8 cellular contexts compared by ENCODE assay signal in genomic region chr12:89525002-89525823, GRCh38. TPM values are rescaled to one million over a fixed set of nuclear protein-coding genes. Genes with fewer than 3 reads are reported as not detected.
DNase-seq lines count a peak whose midpoint lies in the region; ATAC-seq and TF ChIP-seq lines count a peak whose summit lies in the region.

No MANE protein-coding gene starts in this region.

- intact Hi-C loops in dendritic cell treated with granulocyte-macrophage colony-stimulating factor and Interleukin-4, amounts not matched to agents 40 ng/mL and 50 ng/mL, for 4 days (cut with micrococcal nuclease), result loop anchor here (1.0 to 10.0 kb wide), 5 partner anchors 173 to 1383 kb away; partner anchors contain the start of genes CEP290, DUSP6 and TMTC3
- intact Hi-C loops in lower lobe of right lung (cut with DNase I), result loop anchor here (5.0 to 10.0 kb wide), 2 partner anchors 50 to 508 kb away; no protein-coding TSS in a partner anchor

- no peaks in the 10 kb centered on the region for H3K36me3 ChIP-seq in GM23338 (ENCODE audit: insufficient read depth)
- H3K36me3 ChIP-seq in Karpas-422 (ENCODE audit: insufficient read depth, low read length), result 0 out of 2 replicates have a peak, but pooled peaks cover 13% of the 10 kb centered on the region
- no peaks in the 10 kb centered on the region for H3K36me3 ChIP-seq in lower lobe of right lung

- H3K4me1 ChIP-seq in GM23338 (ENCODE audit: insufficient read depth), result peaks cover 11% of the 10 kb centered on the region; the same call in 1 of the 2 replicates
- H3K4me1 ChIP-seq in Karpas-422 (ENCODE audit: low read length), result peaks cover 49% of the 10 kb centered on the region
- H3K4me1 ChIP-seq in lower lobe of right lung, result peaks cover 51% of the 10 kb centered on the region

- H3K79me2 ChIP-seq in GM23338 (replicated peaks; ENCODE audit: insufficient read depth) (peaks cover 28% of the 10 kb centered on the region), Karpas-422 (ENCODE audit: low read length) (peaks cover 40% of the 10 kb centered on the region)

- peaks cover 12% of the 10 kb centered on the region for H3K4me1 Mint-ChIP-seq in GM23338
- peaks cover 40% of the 10 kb centered on the region for H3K4me1 Mint-ChIP-seq in dendritic cell treated with granulocyte-macrophage colony-stimulating factor and Interleukin-4, amounts not matched to agents 40 ng/mL and 50 ng/mL, for 4 days (ENCODE audit: low read depth)

- no peak overlapping the region for H3K27ac Mint-ChIP-seq in GM23338
- H3K27ac Mint-ChIP-seq in dendritic cell treated with granulocyte-macrophage colony-stimulating factor and Interleukin-4, amounts not matched to agents 40 ng/mL and 50 ng/mL, for 4 days, result peak overlapping the region; percentile 97

- H3K9me3 Mint-ChIP-seq in GM23338, result no peaks in the 10 kb centered on the region; the same call in 2 of the 3 replicates
- peaks cover 9% of the 10 kb centered on the region for H3K9me3 Mint-ChIP-seq in dendritic cell treated with granulocyte-macrophage colony-stimulating factor and Interleukin-4, amounts not matched to agents 40 ng/mL and 50 ng/mL, for 4 days

- H3K4me2 ChIP-seq in GM23338 (peak overlapping the region; percentile 98), Karpas-422 (ENCODE audit: low read depth, low read length, poor library complexity, severe bottlenecking) (peak overlapping the region; percentile 83)

- DNase-seq in GM12865 (ENCODE audit: low read depth) (peak; percentile 62), GM23338 (ENCODE audit: low spot score) (peak; percentile 79), Karpas-422 (peak; percentile 83), lower lobe of right lung (peak; percentile 68), cerebellar nuclear complex (lab: John Stamatoyannopoulos, UW) (no peak)
- DNase-seq in stimulated activated CD4-positive, alpha-beta T cell treated with anti-CD3 and anti-CD28 coated beads, TNF-alpha, amount 100 ng/mL, for 4 hours (ENCODE audit: low read depth in 3 of 3), result peak; percentile 3 to 23 (median 20)

- H3K9me2 ChIP-seq in GM23338 (ENCODE audit: insufficient read depth), result no peaks in the 10 kb centered on the region
- H3K9me2 ChIP-seq in Karpas-422 (replicated peaks; ENCODE audit: insufficient read depth, low read length), result no peaks in the 10 kb centered on the region

- peak overlapping the region; percentile 92 for H3K4me3 Mint-ChIP-seq in GM23338
- peak overlapping the region; percentile 97 for H3K4me3 Mint-ChIP-seq in dendritic cell treated with granulocyte-macrophage colony-stimulating factor and Interleukin-4, amounts not matched to agents 40 ng/mL and 50 ng/mL, for 4 days

- H3F3A ChIP-seq in GM23338 (replicated peaks; ENCODE audit: low read depth), result no peaks in the 10 kb centered on the region

- no peaks in the 10 kb centered on the region for H4K20me1 ChIP-seq in GM23338 (replicated peaks; ENCODE audit: insufficient read depth)
- H4K20me1 ChIP-seq in Karpas-422 (ENCODE audit: insufficient read depth, low read depth, low read length), result no peaks in the 10 kb centered on the region

- H3K4me3 ChIP-seq in GM12865 (ENCODE audit: low read depth, low read length), result peak overlapping the region; percentile 96
- H3K4me3 ChIP-seq in GM23338, result peak overlapping the region; percentile 96
- peak overlapping the region; percentile 84 for H3K4me3 ChIP-seq in Karpas-422 (ENCODE audit: low read length)
- peak overlapping the region; percentile 96 for H3K4me3 ChIP-seq in lower lobe of right lung

- peak overlapping the region; percentile 95 for H2AFZ ChIP-seq in GM23338
- peak overlapping the region; percentile 99 for H2AFZ ChIP-seq in Karpas-422 (ENCODE audit: low read length)

- H3K36me3 Mint-ChIP-seq in GM23338 (ENCODE audit: low read depth), result peaks cover 16% of the 10 kb centered on the region
- peaks cover 32% of the 10 kb centered on the region for H3K36me3 Mint-ChIP-seq in dendritic cell treated with granulocyte-macrophage colony-stimulating factor and Interleukin-4, amounts not matched to agents 40 ng/mL and 50 ng/mL, for 4 days (ENCODE audit: low read depth)

- TF ChIP-seq CTCF in GM12865 (IDR thresholded peaks at IDR 0.05; ENCODE audit: insufficient read depth, low read depth, low read length, missing control alignments) (no peak), GM23338 (conservative IDR thresholded peaks at IDR 0.05; ENCODE audit: low read depth in 2 of 2) (peak in 1 of 2 experiments; percentile 19; a peak in 1 of 4 replicates), lower lobe of right lung (IDR thresholded peaks at IDR 0.05) (no peak)

- H3K9me3 ChIP-seq in Karpas-422 (ENCODE audit: low read length) (no peaks in the 10 kb centered on the region), lower lobe of right lung (no peaks in the 10 kb centered on the region)

- H3K27me3 ChIP-seq in GM23338 (ENCODE audit: insufficient read depth) (no peaks in the 10 kb centered on the region), Karpas-422 (ENCODE audit: low read length) (no peaks in the 10 kb centered on the region), lower lobe of right lung (ENCODE audit: low read depth) (no peaks in the 10 kb centered on the region)

- H3K27ac ChIP-seq in GM23338 (ENCODE audit: low read depth) (no peak overlapping the region), Karpas-422 (ENCODE audit: low read length) (peak overlapping the region; percentile 56), lower lobe of right lung (peak overlapping the region; percentile 91)

- peak overlapping the region; percentile 82 for H3K9ac ChIP-seq in Karpas-422 (ENCODE audit: low read length)

- H3K27me3 Mint-ChIP-seq in GM23338 (ENCODE audit: insufficient read depth, low read depth, poor library complexity), result peaks cover 2% of the 10 kb centered on the region
- H3K27me3 Mint-ChIP-seq in dendritic cell treated with granulocyte-macrophage colony-stimulating factor and Interleukin-4, amounts not matched to agents 40 ng/mL and 50 ng/mL, for 4 days, result no peaks in the 10 kb centered on the region

- peak; percentile 64 for ATAC-seq in GM23338
- peak; percentile 24 to 29 for ATAC-seq in activated CD4-positive, CD25-positive, alpha-beta regulatory T cell treated with anti-CD3 and anti-CD28 coated beads, Interleukin-2, amount 50 U/mL, for 24 hours
- peak; percentile 62 to 64 for ATAC-seq in lower lobe of right lung

TF ChIP-seq in GM23338, 12 proteins besides CTCF, POLR2A, EP300 and RAD21 (continues in another document):
- TF ChIP-seq, protein P1, sequence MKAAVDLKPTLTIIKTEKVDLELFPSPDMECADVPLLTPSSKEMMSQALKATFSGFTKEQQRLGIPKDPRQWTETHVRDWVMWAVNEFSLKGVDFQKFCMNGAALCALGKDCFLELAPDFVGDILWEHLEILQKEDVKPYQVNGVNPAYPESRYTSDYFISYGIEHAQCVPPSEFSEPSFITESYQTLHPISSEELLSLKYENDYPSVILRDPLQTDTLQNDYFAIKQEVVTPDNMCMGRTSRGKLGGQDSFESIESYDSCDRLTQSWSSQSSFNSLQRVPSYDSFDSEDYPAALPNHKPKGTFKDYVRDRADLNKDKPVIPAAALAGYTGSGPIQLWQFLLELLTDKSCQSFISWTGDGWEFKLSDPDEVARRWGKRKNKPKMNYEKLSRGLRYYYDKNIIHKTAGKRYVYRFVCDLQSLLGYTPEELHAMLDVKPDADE (IDR thresholded peaks at IDR 0.05), result no peak
- no peak for TF ChIP-seq EZH2phosphoT487 (IDR thresholded peaks at IDR 0.05; ENCODE audit: unreplicated experiment)
- no peak for TF ChIP-seq ZNF331 (CRISPR knock-in tag; IDR thresholded peaks at IDR 0.05; ENCODE audit: low read depth)
- TF ChIP-seq EZH2 (IDR thresholded peaks at IDR 0.05; ENCODE audit: low read depth, unreplicated experiment), result no peak
- no peak for TF ChIP-seq POLR2AphosphoS5 (IDR thresholded peaks at IDR 0.05; ENCODE audit: low read depth)
- no peak for TF ChIP-seq JUNB (IDR thresholded peaks at IDR 0.05; ENCODE audit: unreplicated experiment)
- no peak for TF ChIP-seq CREB1 (CRISPR knock-in tag; IDR thresholded peaks at IDR 0.05; ENCODE audit: low read depth)
- no peak for TF ChIP-seq REST (IDR thresholded peaks at IDR 0.05; ENCODE audit: unreplicated experiment)
- TF ChIP-seq NANOG (IDR thresholded peaks at IDR 0.05; ENCODE audit: borderline replicate concordance), result no peak
- TF ChIP-seq STAT1 (IDR thresholded peaks at IDR 0.05; ENCODE audit: unreplicated experiment), result no peak
- no peak for TF ChIP-seq ZNF114 (CRISPR knock-in tag; IDR thresholded peaks at IDR 0.05)

RNA-seq across cellular contexts. Expression of gene GALNT4, which starts 0.6 kb away (rescaled TPM):
- total RNA-seq in GM23338 (2014; rRNA removed; shearing (Covaris generic)), result 2.4 and 3.0 TPM in 2 replicates
- polyA plus RNA-seq in GM23338 (2016; fragmentation: Nextera tagmentation; extraction: Ambion mirVana), result 1.1 TPM in 1 of 2 replicates, not detected in the other
- 7.1 and 7.3 TPM in 2 replicates for total RNA-seq in Karpas-422 (2014; rRNA removed; shearing (Covaris generic); ENCODE audit: low replicate concordance)
- total RNA-seq in lower lobe of right lung, result 9.6 TPM

RNA-seq across cellular contexts. Expression of gene POC1B, which starts 0.6 kb away (rescaled TPM):
- 17.2 and 17.5 TPM in 2 replicates for total RNA-seq in GM23338 (2014; rRNA removed; shearing (Covaris generic))
- polyA plus RNA-seq in GM23338 (2016; fragmentation: Nextera tagmentation; extraction: Ambion mirVana), result 9.0 and 11.8 TPM in 2 replicates
- total RNA-seq in Karpas-422 (2014; rRNA removed; shearing (Covaris generic); ENCODE audit: low replicate concordance), result 17.1 and 60.3 TPM in 2 replicates
- total RNA-seq in lower lobe of right lung, result 15.5 TPM

Comparison
In these comparisons a context has a peak if more than half of its experiments do, and no peak if none do; other contexts are left out.
1. DNase-seq: peak in GM12865 (single experiment), GM23338 (single experiment), Karpas-422 (single experiment), lower lobe of right lung (single experiment) and stimulated activated CD4-positive, alpha-beta T cell treated with anti-CD3 and anti-CD28 coated beads, TNF-alpha, amount 100 ng/mL, for 4 hours (3 of 3); none in cerebellar nuclear complex (0 of 2).
2. Peak in every context shown above with its lines, with median percentiles within 50 percentile points of each other: H3K4me3 ChIP-seq and ATAC-seq.